9 cellular contexts compared by ENCODE assay signal in the genomic region with DNA sequence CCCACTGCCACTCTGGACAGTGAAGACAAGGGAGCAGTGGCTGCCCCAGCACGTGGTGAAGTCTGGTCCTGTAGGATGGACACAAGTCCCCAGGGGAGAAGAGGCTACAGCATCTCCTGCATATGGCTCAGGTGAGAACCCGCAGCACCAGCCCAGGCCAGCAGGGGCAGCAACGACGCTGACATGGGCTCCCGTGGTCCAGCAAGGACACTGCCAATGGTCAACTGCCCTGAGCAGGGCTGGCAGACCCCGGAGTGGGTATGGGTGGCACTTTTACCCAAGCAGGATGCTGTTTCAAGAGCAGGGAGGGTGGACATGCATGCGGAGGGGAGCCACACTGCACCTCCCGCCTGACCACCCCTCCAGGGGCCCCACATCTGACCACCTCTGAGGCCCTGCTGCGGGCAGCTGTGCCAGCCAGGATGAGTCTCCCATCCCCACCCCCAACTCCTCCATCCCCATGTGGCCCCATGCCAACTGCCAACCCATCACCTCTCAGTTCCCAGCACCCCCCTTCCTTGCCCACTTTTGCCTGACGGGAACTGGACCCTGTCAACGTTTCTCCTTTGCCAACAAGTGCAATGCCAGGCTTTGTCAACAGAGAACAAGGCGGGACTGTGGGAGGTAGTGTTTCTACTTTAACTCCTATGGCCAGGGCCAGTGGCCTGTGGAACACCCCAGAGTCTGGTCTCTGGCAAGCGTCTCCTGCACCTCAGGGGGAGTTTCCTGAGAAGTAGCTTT.
A peak's percentile ranks its signal among the peaks of the same experiment; 100 is the strongest.
DNase-seq lines count a peak whose midpoint lies in the region; ATAC-seq and TF ChIP-seq lines count a peak whose summit lies in the region.
"Had no signal": no experiment of that assay in that cellular context is flagged by ENCODE, and none has a peak within 500 bp of the region (broad histone marks: within the 10 kb centered on the region; RNA-seq: fewer than 3 reads in every experiment).

No MANE protein-coding gene starts in this region.

- peak; percentile 68 for TF ChIP-seq CTCF in AG04449 (IDR thresholded peaks at IDR 0.05; ENCODE audit: insufficient read depth, low read length, missing control alignments)
- TF ChIP-seq CTCF in GM13976 (IDR thresholded peaks at IDR 0.05; ENCODE audit: borderline replicate concordance, control extremely low read depth, extremely low read depth, insufficient read depth, missing control alignments), result peak; percentile 48
- TF ChIP-seq CTCF in VCaP (conservative IDR thresholded peaks at IDR 0.05), result peak; percentile 58

- in situ Hi-C loops in GM13976 (cut with MboI; ENCODE audit: low sequenced_read_pairs, unreplicated experiment), result no loop called here

- no peak for ATAC-seq in HG02981 (IDR thresholded peaks at IDR 0.05; ENCODE audit: unreplicated experiment)

- DNase-seq in AG04449 (ENCODE audit: low read depth, low spot score), result no peak
- DNase-seq in GM13976 (ENCODE audit: low spot score), result peak; percentile 75
- DNase-seq in fibroblast of the conjunctiva (ENCODE audit: low read depth), result peak; percentile 6
- DNase-seq in retina, result peak; percentile 42
- no peak for DNase-seq in epidermal melanocyte (ENCODE audit: insufficient read length, low spot score)
- DNase-seq in NCI-H2029 (lab: John Stamatoyannopoulos, UW), result no peak

- POLR2A ChIA-PET in AG04449 (lab: Yijun Ruan, JAX), result interaction anchor here (1.3 to 1.6 kb wide), 3 partner anchors 154 to 188 kb away, joined by 6 to 11 read pairs (median 9); a partner anchor contains a TSS

- CTCF ChIA-PET in AG04449 (lab: Yijun Ruan, JAX), result interaction anchor here (0.7 to 21.2 kb wide), 36 partner anchors 7 to 1042 kb away, joined by 3 to 891 read pairs (median 4); a partner anchor contains a TSS

- H3K27ac ChIP-seq in VCaP, result no peak overlapping the region

- no peak overlapping the region for H3K4me3 ChIP-seq in AG04449 (ENCODE audit: low read depth, low read length)
- H3K4me3 ChIP-seq: skin epidermis had no signal

Comparison
In these comparisons a context has a peak if more than half of its experiments do, and no peak if none do; other contexts are left out.
1. DNase-seq: peak in GM13976 (single experiment), fibroblast of the conjunctiva (single experiment) and retina (single experiment); none in AG04449 (single experiment), epidermal melanocyte (single experiment) and NCI-H2029 (single experiment).
2. Peak in every context shown above with its lines, with median percentiles within 50 percentile points of each other: CTCF ChIP-seq.